In genomic region chr9:90020277-90020871, GRCh38 we compare ENCODE assay signal across 16 cellular contexts.
"Had no signal": no experiment of that assay in that cellular context is flagged by ENCODE, and none has a peak within 500 bp of the region (broad histone marks: within the 10 kb centered on the region; RNA-seq: fewer than 3 reads in every experiment).

No MANE protein-coding gene starts in this region.

- H3K4me1 Mint-ChIP-seq: central memory CD8-positive, alpha-beta T cell had no signal

- H3K4me3 Mint-ChIP-seq: activated B cell treated with CpG ODN at 0.5 μM for 24 hours; activated CD4-positive, alpha-beta T cell treated with anti-CD3 and anti-CD28 coated beads, Interleukin-2, amount 10 ng/mL, durations not matched to agents 7 days and 5 days; activated naive CD4-positive, alpha-beta T cell treated with anti-CD3 and anti-CD28 coated beads for 36 hours; central memory CD8-positive, alpha-beta T cell; effector memory CD8-positive, alpha-beta T cell; immature natural killer cell; memory B cell; nephron progenitor cell; stimulated activated memory B cell treated with anti-CD40 and anti-IgM and Interleukin-4, amounts not matched to agents 10 μg/mL and 1 μg/mL and 100 μg/mL, for 72 hours; type B pancreatic cell had no signal

- DNase-seq: activated B cell treated with CpG ODN at 0.5 μM for 24 hours; activated CD4-positive, alpha-beta T cell treated with anti-CD3 and anti-CD28 coated beads, Interleukin-2, amount 10 ng/mL, durations not matched to agents 7 days and 5 days; activated CD8-positive, alpha-beta memory T cell treated with anti-CD3 and anti-CD28 coated beads for 24 hours; activated naive CD4-positive, alpha-beta T cell treated with anti-CD3 and anti-CD28 coated beads for 36 hours; effector memory CD8-positive, alpha-beta T cell; erythroblast; immature natural killer cell; T-helper 1 cell had no signal

- H3K9me3 Mint-ChIP-seq: activated B cell treated with CpG ODN at 0.5 μM for 24 hours; activated naive CD4-positive, alpha-beta T cell treated with anti-CD3 and anti-CD28 coated beads for 36 hours; central memory CD8-positive, alpha-beta T cell; effector memory CD8-positive, alpha-beta T cell; stimulated activated memory B cell treated with anti-CD40 and anti-IgM and Interleukin-4, amounts not matched to agents 10 μg/mL and 1 μg/mL and 100 μg/mL, for 72 hours; type B pancreatic cell had no signal

- H3K27ac Mint-ChIP-seq: activated B cell treated with CpG ODN at 0.5 μM for 24 hours; activated CD4-positive, alpha-beta T cell treated with anti-CD3 and anti-CD28 coated beads, Interleukin-2, amount 10 ng/mL, durations not matched to agents 7 days and 5 days; activated naive CD4-positive, alpha-beta T cell treated with anti-CD3 and anti-CD28 coated beads for 36 hours; effector memory CD8-positive, alpha-beta T cell; memory B cell; nephron progenitor cell; stimulated activated memory B cell treated with anti-CD40 and anti-IgM and Interleukin-4, amounts not matched to agents 10 μg/mL and 1 μg/mL and 100 μg/mL, for 72 hours; type B pancreatic cell had no signal

- H3K36me3 Mint-ChIP-seq: memory B cell; stimulated activated memory B cell treated with anti-CD40 and anti-IgM and Interleukin-4, amounts not matched to agents 10 μg/mL and 1 μg/mL and 100 μg/mL, for 72 hours; type B pancreatic cell had no signal

- H3K4me2 ChIP-seq: smooth muscle cell had no signal

- ATAC-seq: effector memory CD8-positive, alpha-beta T cell; left lobe of liver; stimulated activated memory B cell treated with anti-CD40 and anti-IgM and Interleukin-4, amounts not matched to agents 10 μg/mL and 1 μg/mL and 100 μg/mL, for 72 hours had no signal

- H3K4me3 ChIP-seq: SK-N-MC, smooth muscle cell had no signal

- H3K27ac ChIP-seq: SK-N-MC had no signal

- H3K27me3 Mint-ChIP-seq: activated B cell treated with CpG ODN at 0.5 μM for 24 hours; memory B cell; stimulated activated memory B cell treated with anti-CD40 and anti-IgM and Interleukin-4, amounts not matched to agents 10 μg/mL and 1 μg/mL and 100 μg/mL, for 72 hours had no signal
